26 cellular contexts compared by ENCODE assay signal in genomic region chr1:117883620-117884019, GRCh38.
"Had no signal": no experiment of that assay in that cellular context is flagged by ENCODE, and none has a peak within 500 bp of the region (broad histone marks: within the 10 kb centered on the region; RNA-seq: fewer than 3 reads in every experiment).

No MANE protein-coding gene starts in this region.

- H3K9me2 ChIP-seq: SK-N-SH had no signal

- H3K4me2 ChIP-seq: SK-N-SH had no signal

- H3K9me3 Mint-ChIP-seq: activated naive CD4-positive, alpha-beta T cell treated with anti-CD3 and anti-CD28 coated beads, Interleukin-2, amount 50 U/mL, for 72 hours; activated naive CD8-positive, alpha-beta T cell treated with anti-CD3 and anti-CD28 coated beads, Interleukin-2, amount 50 U/mL, for 24 hours; activated T-helper 1 cell treated with anti-CD3 and anti-CD28 coated beads, Interleukin-12 subunit alpha, Interleukin-12 subunit beta, Interleukin-2, Interleukin-4 antibody, amounts not matched to agents 30 ng/mL and 10 ng/mL and 1 ng/mL, durations not matched to agents 14 hours and 24 hours and 36 hours; brain had no signal

- H3K4me3 Mint-ChIP-seq: activated CD8-positive, alpha-beta T cell treated with anti-CD3 and anti-CD28 coated beads, Interleukin-2, amount 10 ng/mL, durations not matched to agents 7 days and 5 days; activated naive CD8-positive, alpha-beta T cell treated with anti-CD3 and anti-CD28 coated beads, Interleukin-2, amount 50 U/mL, for 24 hours; activated T-helper 1 cell treated with anti-CD3 and anti-CD28 coated beads, Interleukin-12 subunit alpha, Interleukin-12 subunit beta, Interleukin-2, Interleukin-4 antibody, amounts not matched to agents 30 ng/mL and 10 ng/mL and 1 ng/mL, durations not matched to agents 14 hours and 24 hours and 36 hours; brain had no signal

- H3K9ac ChIP-seq: SK-N-SH had no signal

- DNase-seq: activated CD4-positive, alpha-beta T cell treated with anti-CD3 and anti-CD28 coated beads for 4 hours; activated CD4-positive, alpha-beta T cell treated with anti-CD3 and anti-CD28 coated beads, Interleukin-2, amount 50 U/mL, for 4 hours; activated CD8-positive, alpha-beta memory T cell treated with anti-CD3 and anti-CD28 coated beads, Interleukin-2, amount 50 U/mL, for 48 hours; activated CD8-positive, alpha-beta T cell treated with anti-CD3 and anti-CD28 coated beads, Interleukin-2, amount 10 ng/mL, durations not matched to agents 7 days and 5 days; activated effector memory CD4-positive, alpha-beta T cell treated with anti-CD3 and anti-CD28 coated beads, Interleukin-2, amount 50 U/mL, for 16 hours; activated naive CD4-positive, alpha-beta T cell treated with Interleukin-2 at 50 U/mL for 16 hours; activated naive CD8-positive, alpha-beta T cell treated with anti-CD3 and anti-CD28 coated beads, Interleukin-2, amount 50 U/mL, for 24 hours; activated T-cell treated with anti-CD3 and anti-CD28 coated beads, Interleukin-2, amount 50 U/mL, for 1 hour; amygdala; MV-4-11; NCI-H1092 treated with DMSO at 0.1 percent for 48 hours; NCI-H1417 treated with DMSO at 0.1 percent for 48 hours; NCI-H1694 treated with DMSO at 0.1 percent for 48 hours; NCI-H2029 treated with DMSO at 0.1 percent for 48 hours; NCI-H345; NCI-H510A; NCI-H526 treated with DMSO at 0.1 percent for 48 hours; NCI-H82; RPMI8226; SK-N-SH; T-helper 1 cell had no signal

- ATAC-seq: activated CD4-positive, CD25-positive, alpha-beta regulatory T cell treated with anti-CD3 and anti-CD28 coated beads, Interleukin-2, amount 50 U/mL, for 24 hours; activated CD8-positive, alpha-beta T cell treated with anti-CD3 and anti-CD28 coated beads, Interleukin-2, amount 10 ng/mL, durations not matched to agents 7 days and 5 days; activated naive CD4-positive, alpha-beta T cell treated with anti-CD3 and anti-CD28 coated beads, Interleukin-2, amount 50 U/mL, for 72 hours; activated naive CD8-positive, alpha-beta T cell treated with anti-CD3 and anti-CD28 coated beads, Interleukin-2, amount 50 U/mL, for 24 hours; Right ventricle myocardium inferior had no signal

- H3K27me3 Mint-ChIP-seq: activated naive CD8-positive, alpha-beta T cell treated with anti-CD3 and anti-CD28 coated beads, Interleukin-2, amount 50 U/mL, for 24 hours; brain had no signal

- H3K9me3 ChIP-seq: SK-N-SH had no signal

- H3K4me1 Mint-ChIP-seq: activated naive CD8-positive, alpha-beta T cell treated with anti-CD3 and anti-CD28 coated beads, Interleukin-2, amount 50 U/mL, for 24 hours; brain had no signal
